ENCODE assay signal across 8 cellular contexts in the genomic region with DNA sequence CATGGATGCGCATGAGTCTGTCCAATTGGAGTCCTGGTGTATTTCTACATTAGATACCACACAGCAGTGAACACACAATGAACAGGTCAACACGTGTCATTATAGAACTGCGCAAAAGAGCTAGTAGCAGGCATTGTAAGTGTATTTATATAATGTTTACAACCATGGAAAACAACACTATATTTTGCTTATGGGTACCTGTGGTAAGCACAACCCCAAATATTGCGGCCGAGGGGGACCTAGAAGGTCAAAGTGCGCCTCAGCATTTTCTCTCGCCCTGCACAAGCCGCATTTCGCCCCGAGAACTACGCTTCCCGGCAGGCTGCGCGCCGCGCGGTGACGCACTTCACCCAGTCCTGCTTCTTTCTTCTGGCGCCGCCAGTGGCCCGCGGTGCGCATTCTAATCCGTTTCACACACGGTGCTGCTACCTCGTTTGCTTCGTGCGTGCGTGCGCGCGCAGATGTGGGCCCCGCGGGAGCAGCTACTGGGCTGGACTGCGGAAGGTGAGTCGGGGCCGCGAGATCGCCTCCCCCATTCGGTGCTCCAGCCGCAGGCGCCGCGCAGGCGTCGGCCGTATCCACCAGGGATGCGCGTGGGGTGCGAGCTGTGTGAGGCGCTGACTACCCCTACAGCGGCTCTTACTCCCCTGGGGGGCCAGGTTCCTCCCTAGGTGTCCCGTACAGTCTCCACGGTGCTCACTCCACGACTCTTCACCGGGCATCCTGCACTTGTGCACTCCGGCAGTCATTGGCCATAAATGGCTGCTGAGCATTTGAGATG. TPM values are rescaled to one million over a fixed set of nuclear protein-coding genes. Genes with fewer than 3 reads are reported as not detected.
A peak's percentile ranks its signal among the peaks of the same experiment; 100 is the strongest.
DNase-seq lines count a peak whose midpoint lies in the region; ATAC-seq and TF ChIP-seq lines count a peak whose summit lies in the region.

A gene (plus strand): TSS at position 394 of the 781 bp plus-strand sequence. CDS start 68 bp downstream, at position 462.

- H3K36me3 Mint-ChIP-seq in WTC11 = peaks cover 14% of the 10 kb centered on the region

- peaks cover 41% of the 10 kb centered on the region for H3K4me1 Mint-ChIP-seq in WTC11

- TF ChIP-seq CTCF in WTC11 (IDR thresholded peaks at IDR 0.05) = no peak

- H3K27me3 Mint-ChIP-seq in WTC11 (ENCODE audit: low read depth) = no peaks in the 10 kb centered on the region

- DNase-seq in AG08395 (ENCODE audit: low spot score) (peak; percentile 86), NCI-H2227 treated with DMSO at 0.1 percent for 48 hours (lab: John Stamatoyannopoulos, UW) (peak; percentile 86), WTC11 (ENCODE audit: low spot score) (peak; percentile 95), caudate nucleus (lab: John Stamatoyannopoulos, UW) (peak in 60 of 61 donors; percentile 10 to 95 (median 85)), iris pigment epithelial cell (ENCODE audit: low read depth) (peak; percentile 93)
- peak; percentile 87 to 92 for DNase-seq in stimulated activated CD4-positive, alpha-beta T cell treated with anti-CD3 and anti-CD28 coated beads, Interleukin-15, amount 100 ng/mL, for 1 hour (ENCODE audit: low read depth in 1 of 2, low spot score in 1 of 2)

- POLR2A ChIA-PET in WTC11 (lab: Charles Lee) = interaction anchor here (0.7 to 2.1 kb wide), 6 partner anchors 7 to 936 kb away, joined by 3 to 12 read pairs (median 3); a partner anchor contains a TSS

- CTCF ChIA-PET in WTC11 (lab: Charles Lee) = interaction anchor here (1.0 to 2.7 kb wide), 9 partner anchors 14 to 404 kb away, joined by 3 to 36 read pairs (median 5); a partner anchor contains a TSS

- H3K9me3 Mint-ChIP-seq in WTC11 = no peaks in the 10 kb centered on the region

- H3K4me3 Mint-ChIP-seq in WTC11 = peak within 1 kb of the TSS; percentile 86

- ATAC-seq in GM18873 (IDR thresholded peaks at IDR 0.05; ENCODE audit: low FRiP score, unreplicated experiment) (peak; percentile 86), HG03139 (IDR thresholded peaks at IDR 0.05; ENCODE audit: unreplicated experiment) (peak; percentile 88), WTC11 (peak; percentile 87)

- peak within 1 kb of the TSS; percentile 40 for H3K27ac ChIP-seq in caudate nucleus (ENCODE audit: low read depth, low read length)

- peak within 1 kb of the TSS; percentile 90 for H3K27ac Mint-ChIP-seq in WTC11

TF ChIP-seq in WTC11, 78 proteins besides CTCF, POLR2A, EP300 and RAD21 (continues in another document):
- TF ChIP-seq ZNF121 (CRISPR knock-in tag; IDR thresholded peaks at IDR 0.05) = 0 out of 2 replicates have a peak, but pooled peaks have one; percentile 43
- peak; percentile 50; the same call in 1 of the 2 replicates for TF ChIP-seq TCF7 (CRISPR knock-in tag; IDR thresholded peaks at IDR 0.05; ENCODE audit: low read depth)
- no peak for TF ChIP-seq IRF2 (CRISPR knock-in tag; IDR thresholded peaks at IDR 0.05; ENCODE audit: borderline replicate concordance, low read depth)
- peak; percentile 85; the same call in 1 of the 2 replicates for TF ChIP-seq MYBL2 (CRISPR knock-in tag; IDR thresholded peaks at IDR 0.05)
- TF ChIP-seq, protein P1, sequence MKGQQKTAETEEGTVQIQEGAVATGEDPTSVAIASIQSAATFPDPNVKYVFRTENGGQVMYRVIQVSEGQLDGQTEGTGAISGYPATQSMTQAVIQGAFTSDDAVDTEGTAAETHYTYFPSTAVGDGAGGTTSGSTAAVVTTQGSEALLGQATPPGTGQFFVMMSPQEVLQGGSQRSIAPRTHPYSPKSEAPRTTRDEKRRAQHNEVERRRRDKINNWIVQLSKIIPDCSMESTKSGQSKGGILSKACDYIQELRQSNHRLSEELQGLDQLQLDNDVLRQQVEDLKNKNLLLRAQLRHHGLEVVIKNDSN (CRISPR knock-in tag; IDR thresholded peaks at IDR 0.05) = peak; percentile 45; the same call in 1 of the 2 replicates
- TF ChIP-seq, protein P2, sequence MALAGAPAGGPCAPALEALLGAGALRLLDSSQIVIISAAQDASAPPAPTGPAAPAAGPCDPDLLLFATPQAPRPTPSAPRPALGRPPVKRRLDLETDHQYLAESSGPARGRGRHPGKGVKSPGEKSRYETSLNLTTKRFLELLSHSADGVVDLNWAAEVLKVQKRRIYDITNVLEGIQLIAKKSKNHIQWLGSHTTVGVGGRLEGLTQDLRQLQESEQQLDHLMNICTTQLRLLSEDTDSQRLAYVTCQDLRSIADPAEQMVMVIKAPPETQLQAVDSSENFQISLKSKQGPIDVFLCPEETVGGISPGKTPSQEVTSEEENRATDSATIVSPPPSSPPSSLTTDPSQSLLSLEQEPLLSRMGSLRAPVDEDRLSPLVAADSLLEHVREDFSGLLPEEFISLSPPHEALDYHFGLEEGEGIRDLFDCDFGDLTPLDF (CRISPR knock-in tag; IDR thresholded peaks at IDR 0.05) = peak; percentile 13; the same call in 1 of the 2 replicates
- TF ChIP-seq, protein P3, sequence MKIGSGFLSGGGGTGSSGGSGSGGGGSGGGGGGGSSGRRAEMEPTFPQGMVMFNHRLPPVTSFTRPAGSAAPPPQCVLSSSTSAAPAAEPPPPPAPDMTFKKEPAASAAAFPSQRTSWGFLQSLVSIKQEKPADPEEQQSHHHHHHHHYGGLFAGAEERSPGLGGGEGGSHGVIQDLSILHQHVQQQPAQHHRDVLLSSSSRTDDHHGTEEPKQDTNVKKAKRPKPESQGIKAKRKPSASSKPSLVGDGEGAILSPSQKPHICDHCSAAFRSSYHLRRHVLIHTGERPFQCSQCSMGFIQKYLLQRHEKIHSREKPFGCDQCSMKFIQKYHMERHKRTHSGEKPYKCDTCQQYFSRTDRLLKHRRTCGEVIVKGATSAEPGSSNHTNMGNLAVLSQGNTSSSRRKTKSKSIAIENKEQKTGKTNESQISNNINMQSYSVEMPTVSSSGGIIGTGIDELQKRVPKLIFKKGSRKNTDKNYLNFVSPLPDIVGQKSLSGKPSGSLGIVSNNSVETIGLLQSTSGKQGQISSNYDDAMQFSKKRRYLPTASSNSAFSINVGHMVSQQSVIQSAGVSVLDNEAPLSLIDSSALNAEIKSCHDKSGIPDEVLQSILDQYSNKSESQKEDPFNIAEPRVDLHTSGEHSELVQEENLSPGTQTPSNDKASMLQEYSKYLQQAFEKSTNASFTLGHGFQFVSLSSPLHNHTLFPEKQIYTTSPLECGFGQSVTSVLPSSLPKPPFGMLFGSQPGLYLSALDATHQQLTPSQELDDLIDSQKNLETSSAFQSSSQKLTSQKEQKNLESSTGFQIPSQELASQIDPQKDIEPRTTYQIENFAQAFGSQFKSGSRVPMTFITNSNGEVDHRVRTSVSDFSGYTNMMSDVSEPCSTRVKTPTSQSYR (CRISPR knock-in tag; IDR thresholded peaks at IDR 0.05) = no peak
- TF ChIP-seq SP1 (CRISPR knock-in tag; conservative IDR thresholded peaks at IDR 0.05) = peak; percentile 86
- peak; percentile 82 for TF ChIP-seq FOXK1 (CRISPR knock-in tag; IDR thresholded peaks at IDR 0.05)
- TF ChIP-seq, protein P4, sequence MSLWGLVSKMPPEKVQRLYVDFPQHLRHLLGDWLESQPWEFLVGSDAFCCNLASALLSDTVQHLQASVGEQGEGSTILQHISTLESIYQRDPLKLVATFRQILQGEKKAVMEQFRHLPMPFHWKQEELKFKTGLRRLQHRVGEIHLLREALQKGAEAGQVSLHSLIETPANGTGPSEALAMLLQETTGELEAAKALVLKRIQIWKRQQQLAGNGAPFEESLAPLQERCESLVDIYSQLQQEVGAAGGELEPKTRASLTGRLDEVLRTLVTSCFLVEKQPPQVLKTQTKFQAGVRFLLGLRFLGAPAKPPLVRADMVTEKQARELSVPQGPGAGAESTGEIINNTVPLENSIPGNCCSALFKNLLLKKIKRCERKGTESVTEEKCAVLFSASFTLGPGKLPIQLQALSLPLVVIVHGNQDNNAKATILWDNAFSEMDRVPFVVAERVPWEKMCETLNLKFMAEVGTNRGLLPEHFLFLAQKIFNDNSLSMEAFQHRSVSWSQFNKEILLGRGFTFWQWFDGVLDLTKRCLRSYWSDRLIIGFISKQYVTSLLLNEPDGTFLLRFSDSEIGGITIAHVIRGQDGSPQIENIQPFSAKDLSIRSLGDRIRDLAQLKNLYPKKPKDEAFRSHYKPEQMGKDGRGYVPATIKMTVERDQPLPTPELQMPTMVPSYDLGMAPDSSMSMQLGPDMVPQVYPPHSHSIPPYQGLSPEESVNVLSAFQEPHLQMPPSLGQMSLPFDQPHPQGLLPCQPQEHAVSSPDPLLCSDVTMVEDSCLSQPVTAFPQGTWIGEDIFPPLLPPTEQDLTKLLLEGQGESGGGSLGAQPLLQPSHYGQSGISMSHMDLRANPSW (CRISPR knock-in tag; conservative IDR thresholded peaks at IDR 0.05; ENCODE audit: low read depth) = 0 out of 2 replicates have a peak, but pooled peaks have one; percentile 60
- TF ChIP-seq HMGA2 (CRISPR knock-in tag; IDR thresholded peaks at IDR 0.05) = no peak
- TF ChIP-seq GTF2I (CRISPR knock-in tag; conservative IDR thresholded peaks at IDR 0.05) = no peak
- TF ChIP-seq ATF1 (CRISPR knock-in tag; IDR thresholded peaks at IDR 0.05) = 0 out of 2 replicates have a peak, but pooled peaks have one; percentile 83
- TF ChIP-seq, protein P5, sequence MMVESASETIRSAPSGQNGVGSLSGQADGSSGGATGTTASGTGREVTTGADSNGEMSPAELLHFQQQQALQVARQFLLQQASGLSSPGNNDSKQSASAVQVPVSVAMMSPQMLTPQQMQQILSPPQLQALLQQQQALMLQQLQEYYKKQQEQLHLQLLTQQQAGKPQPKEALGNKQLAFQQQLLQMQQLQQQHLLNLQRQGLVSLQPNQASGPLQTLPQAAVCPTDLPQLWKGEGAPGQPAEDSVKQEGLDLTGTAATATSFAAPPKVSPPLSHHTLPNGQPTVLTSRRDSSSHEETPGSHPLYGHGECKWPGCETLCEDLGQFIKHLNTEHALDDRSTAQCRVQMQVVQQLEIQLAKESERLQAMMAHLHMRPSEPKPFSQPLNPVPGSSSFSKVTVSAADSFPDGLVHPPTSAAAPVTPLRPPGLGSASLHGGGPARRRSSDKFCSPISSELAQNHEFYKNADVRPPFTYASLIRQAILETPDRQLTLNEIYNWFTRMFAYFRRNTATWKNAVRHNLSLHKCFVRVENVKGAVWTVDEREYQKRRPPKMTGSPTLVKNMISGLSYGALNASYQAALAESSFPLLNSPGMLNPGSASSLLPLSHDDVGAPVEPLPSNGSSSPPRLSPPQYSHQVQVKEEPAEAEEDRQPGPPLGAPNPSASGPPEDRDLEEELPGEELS (CRISPR knock-in tag; IDR thresholded peaks at IDR 0.05) = no peak
- peak; percentile 29; the same call in 1 of the 2 replicates for TF ChIP-seq ZNF232 (CRISPR knock-in tag; IDR thresholded peaks at IDR 0.05)
- TF ChIP-seq ZNF219 (CRISPR knock-in tag; IDR thresholded peaks at IDR 0.05; ENCODE audit: borderline replicate concordance) = no peak
- TF ChIP-seq, protein P6, sequence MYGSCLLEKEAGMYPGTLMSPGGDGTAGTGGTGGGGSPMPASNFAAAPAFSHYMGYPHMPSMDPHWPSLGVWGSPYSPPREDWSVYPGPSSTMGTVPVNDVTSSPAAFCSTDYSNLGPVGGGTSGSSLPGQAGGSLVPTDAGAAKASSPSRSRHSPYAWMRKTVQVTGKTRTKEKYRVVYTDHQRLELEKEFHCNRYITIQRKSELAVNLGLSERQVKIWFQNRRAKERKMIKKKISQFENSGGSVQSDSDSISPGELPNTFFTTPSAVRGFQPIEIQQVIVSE (CRISPR knock-in tag; IDR thresholded peaks at IDR 0.05; ENCODE audit: borderline replicate concordance) = no peak

RNA-seq across cellular contexts. Expression of the gene that starts here (rescaled TPM):
- 96.1 to 104 TPM (median 102 TPM) in 3 replicates for total RNA-seq in WTC11 (2021)

Comparison
In these comparisons a context has a peak if more than half of its experiments do, and no peak if none do; other contexts are left out.
1. Peak in every context shown above with its lines: DNase-seq, ATAC-seq and H3K27ac ChIP-seq.